Comparison of ENCODE assay signal across 2 cellular contexts in the genomic region with DNA sequence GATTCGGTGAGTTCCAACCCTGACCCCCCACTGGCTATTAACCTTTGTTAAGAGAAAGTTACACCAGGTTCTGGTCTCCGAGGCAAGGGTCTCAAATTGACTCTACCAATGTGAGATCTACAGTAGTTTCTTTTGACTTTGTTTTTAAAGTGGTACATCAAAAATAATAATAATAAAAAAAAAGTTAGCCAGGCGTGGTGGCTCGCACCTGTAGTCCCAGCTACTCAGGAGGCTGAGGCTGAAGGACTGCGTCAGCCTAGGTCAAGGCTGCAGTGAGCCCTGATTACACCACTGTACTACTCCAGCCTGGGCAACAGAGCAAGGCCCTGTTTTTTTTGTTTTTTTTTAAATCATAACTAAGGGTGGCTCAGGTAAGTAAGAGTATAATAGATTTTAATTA.
TF ChIP-seq lines count a peak whose summit lies in the region.

No MANE protein-coding gene starts in this region.

TF ChIP-seq in SK-N-SH, 30 proteins besides CTCF, POLR2A, EP300 and RAD21 (continued from another document):
- TF ChIP-seq, protein P1, sequence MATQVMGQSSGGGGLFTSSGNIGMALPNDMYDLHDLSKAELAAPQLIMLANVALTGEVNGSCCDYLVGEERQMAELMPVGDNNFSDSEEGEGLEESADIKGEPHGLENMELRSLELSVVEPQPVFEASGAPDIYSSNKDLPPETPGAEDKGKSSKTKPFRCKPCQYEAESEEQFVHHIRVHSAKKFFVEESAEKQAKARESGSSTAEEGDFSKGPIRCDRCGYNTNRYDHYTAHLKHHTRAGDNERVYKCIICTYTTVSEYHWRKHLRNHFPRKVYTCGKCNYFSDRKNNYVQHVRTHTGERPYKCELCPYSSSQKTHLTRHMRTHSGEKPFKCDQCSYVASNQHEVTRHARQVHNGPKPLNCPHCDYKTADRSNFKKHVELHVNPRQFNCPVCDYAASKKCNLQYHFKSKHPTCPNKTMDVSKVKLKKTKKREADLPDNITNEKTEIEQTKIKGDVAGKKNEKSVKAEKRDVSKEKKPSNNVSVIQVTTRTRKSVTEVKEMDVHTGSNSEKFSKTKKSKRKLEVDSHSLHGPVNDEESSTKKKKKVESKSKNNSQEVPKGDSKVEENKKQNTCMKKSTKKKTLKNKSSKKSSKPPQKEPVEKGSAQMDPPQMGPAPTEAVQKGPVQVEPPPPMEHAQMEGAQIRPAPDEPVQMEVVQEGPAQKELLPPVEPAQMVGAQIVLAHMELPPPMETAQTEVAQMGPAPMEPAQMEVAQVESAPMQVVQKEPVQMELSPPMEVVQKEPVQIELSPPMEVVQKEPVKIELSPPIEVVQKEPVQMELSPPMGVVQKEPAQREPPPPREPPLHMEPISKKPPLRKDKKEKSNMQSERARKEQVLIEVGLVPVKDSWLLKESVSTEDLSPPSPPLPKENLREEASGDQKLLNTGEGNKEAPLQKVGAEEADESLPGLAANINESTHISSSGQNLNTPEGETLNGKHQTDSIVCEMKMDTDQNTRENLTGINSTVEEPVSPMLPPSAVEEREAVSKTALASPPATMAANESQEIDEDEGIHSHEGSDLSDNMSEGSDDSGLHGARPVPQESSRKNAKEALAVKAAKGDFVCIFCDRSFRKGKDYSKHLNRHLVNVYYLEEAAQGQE (IDR thresholded peaks at IDR 0.05; ENCODE audit: low read depth, low read length) = no peak
- TF ChIP-seq, protein P2, sequence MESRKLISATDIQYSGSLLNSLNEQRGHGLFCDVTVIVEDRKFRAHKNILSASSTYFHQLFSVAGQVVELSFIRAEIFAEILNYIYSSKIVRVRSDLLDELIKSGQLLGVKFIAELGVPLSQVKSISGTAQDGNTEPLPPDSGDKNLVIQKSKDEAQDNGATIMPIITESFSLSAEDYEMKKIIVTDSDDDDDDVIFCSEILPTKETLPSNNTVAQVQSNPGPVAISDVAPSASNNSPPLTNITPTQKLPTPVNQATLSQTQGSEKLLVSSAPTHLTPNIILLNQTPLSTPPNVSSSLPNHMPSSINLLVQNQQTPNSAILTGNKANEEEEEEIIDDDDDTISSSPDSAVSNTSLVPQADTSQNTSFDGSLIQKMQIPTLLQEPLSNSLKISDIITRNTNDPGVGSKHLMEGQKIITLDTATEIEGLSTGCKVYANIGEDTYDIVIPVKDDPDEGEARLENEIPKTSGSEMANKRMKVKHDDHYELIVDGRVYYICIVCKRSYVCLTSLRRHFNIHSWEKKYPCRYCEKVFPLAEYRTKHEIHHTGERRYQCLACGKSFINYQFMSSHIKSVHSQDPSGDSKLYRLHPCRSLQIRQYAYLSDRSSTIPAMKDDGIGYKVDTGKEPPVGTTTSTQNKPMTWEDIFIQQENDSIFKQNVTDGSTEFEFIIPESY (IDR thresholded peaks at IDR 0.05; ENCODE audit: borderline replicate concordance, low read depth) = no peak
- TF ChIP-seq TCF12 (IDR thresholded peaks at IDR 0.05) (no peak), FOSL2 (IDR thresholded peaks at IDR 0.05; ENCODE audit: borderline replicate concordance, low read depth) (no peak), RCOR1 (IDR thresholded peaks at IDR 0.05; ENCODE audit: low read length) (no peak), NRF1 (IDR thresholded peaks at IDR 0.05; ENCODE audit: low read depth, low read length) (no peak), GABPA (IDR thresholded peaks at IDR 0.05; ENCODE audit: low read depth) (no peak), TAF1 (IDR thresholded peaks at IDR 0.05; ENCODE audit: borderline replicate concordance, low read depth, low read length) (no peak), RXRA (IDR thresholded peaks at IDR 0.05; ENCODE audit: borderline replicate concordance, low read depth) (no peak)
TF ChIP-seq in SK-N-SH: peak in this region for 0.

TF ChIP-seq in SK-N-SH treated with all-trans-retinoic acid at 6 μM for 48 hours, 23 proteins besides CTCF, POLR2A, EP300 and RAD21 (continued from another document):
- TF ChIP-seq, protein P3, sequence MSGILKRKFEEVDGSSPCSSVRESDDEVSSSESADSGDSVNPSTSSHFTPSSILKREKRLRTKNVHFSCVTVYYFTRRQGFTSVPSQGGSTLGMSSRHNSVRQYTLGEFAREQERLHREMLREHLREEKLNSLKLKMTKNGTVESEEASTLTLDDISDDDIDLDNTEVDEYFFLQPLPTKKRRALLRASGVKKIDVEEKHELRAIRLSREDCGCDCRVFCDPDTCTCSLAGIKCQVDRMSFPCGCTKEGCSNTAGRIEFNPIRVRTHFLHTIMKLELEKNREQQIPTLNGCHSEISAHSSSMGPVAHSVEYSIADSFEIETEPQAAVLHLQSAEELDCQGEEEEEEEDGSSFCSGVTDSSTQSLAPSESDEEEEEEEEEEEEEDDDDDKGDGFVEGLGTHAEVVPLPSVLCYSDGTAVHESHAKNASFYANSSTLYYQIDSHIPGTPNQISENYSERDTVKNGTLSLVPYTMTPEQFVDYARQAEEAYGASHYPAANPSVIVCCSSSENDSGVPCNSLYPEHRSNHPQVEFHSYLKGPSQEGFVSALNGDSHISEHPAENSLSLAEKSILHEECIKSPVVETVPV (CRISPR knock-in tag; IDR thresholded peaks at IDR 0.05) = no peak
- no peak for TF ChIP-seq PPARA (CRISPR knock-in tag; IDR thresholded peaks at IDR 0.05; ENCODE audit: borderline replicate concordance)
- no peak for TF ChIP-seq ZNF70 (CRISPR knock-in tag; IDR thresholded peaks at IDR 0.05)
- no peak for TF ChIP-seq SNAI2 (CRISPR knock-in tag; IDR thresholded peaks at IDR 0.05)
- TF ChIP-seq ARNTL (CRISPR knock-in tag; IDR thresholded peaks at IDR 0.05; ENCODE audit: borderline replicate concordance, low read depth) = no peak
